17 cellular contexts compared by ENCODE assay signal in the genomic region with DNA sequence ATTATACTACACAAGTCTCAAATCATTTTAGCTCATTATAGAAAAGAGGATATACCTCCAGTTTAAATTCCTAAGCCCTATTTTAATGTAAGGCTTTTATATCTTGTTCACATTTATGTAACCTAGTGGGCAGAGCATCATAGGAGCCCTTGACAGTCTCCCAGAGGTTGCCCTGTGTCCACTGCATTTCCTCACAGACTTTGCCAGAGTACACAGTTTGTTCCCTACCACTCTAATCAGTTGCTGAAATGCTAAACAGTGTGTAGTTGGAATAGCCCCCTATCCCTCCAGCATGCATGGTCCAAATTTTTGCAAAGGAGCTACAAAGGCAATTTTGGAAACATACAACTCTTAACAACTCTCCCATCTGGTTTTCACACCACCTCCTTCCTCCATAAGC.
"Had no signal": no experiment of that assay in that cellular context is flagged by ENCODE, and none has a peak within 500 bp of the region (broad histone marks: within the 10 kb centered on the region; RNA-seq: fewer than 3 reads in every experiment).

No MANE protein-coding gene starts in this region.

- H3K4me3 ChIP-seq: K562 had no signal

- DNase-seq: MM.1S, NCI-H1092 treated with DMSO at 0.1 percent for 48 hours, NCI-H187, NCI-H2029, NCI-H2081 treated with DMSO at 0.1 percent for 48 hours, NCI-H2171 treated with DMSO at 0.1 percent for 48 hours, NCI-H345, NCI-H446 treated with DMSO at 0.1 percent for 48 hours, NCI-H510A treated with DMSO at 0.1 percent for 48 hours, NCI-H526, PC-3, SHP77 had no signal

- H3K27ac ChIP-seq: HL-60, KMS-11, RWPE1 had no signal

- ATAC-seq: K562, Panc1, PC-3 had no signal
